ENCODE assay signal across 8 cellular contexts in the genomic region with DNA sequence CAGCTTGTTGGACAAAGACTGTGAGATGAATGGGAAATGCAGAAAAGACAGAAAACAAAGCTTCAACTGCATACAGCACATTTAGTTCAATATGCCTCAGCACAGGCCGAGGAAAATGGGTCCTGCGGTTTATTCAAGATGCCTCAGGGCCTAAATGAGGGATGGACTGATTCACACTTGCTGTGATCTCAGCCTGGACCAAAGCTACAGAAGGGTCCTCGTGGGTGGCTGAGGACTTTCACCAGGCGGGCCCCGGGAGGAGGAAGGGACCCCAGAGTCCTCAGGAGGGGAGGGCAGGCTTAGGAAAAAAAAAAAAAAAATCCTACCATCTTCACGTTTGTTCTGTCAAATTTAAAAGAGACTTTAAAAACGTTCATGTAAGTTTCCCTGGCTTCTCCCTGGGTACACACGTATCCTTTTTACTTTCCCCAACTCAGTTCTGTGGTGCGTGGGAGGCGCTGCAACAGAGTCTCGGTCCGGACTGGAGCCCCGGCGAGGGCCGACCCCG. TPM values are rescaled to one million over a fixed set of nuclear protein-coding genes. Genes with fewer than 3 reads are reported as not detected.
A peak's percentile ranks its signal among the peaks of the same experiment; 100 is the strongest.
DNase-seq lines count a peak whose midpoint lies in the region; ATAC-seq and TF ChIP-seq lines count a peak whose summit lies in the region.

No MANE protein-coding gene starts in this region.

- H3K27me3 Mint-ChIP-seq in activated CD4-positive, alpha-beta T cell treated with anti-CD3 and anti-CD28 coated beads, Interleukin-2, amount 10 ng/mL, durations not matched to agents 24 days and 14 days, result no peaks in the 10 kb centered on the region
- H3K27me3 Mint-ChIP-seq in activated T-helper 17 cell treated with anti-CD3 and anti-CD28 coated beads, Interleukin-2, amount 50 U/mL, for 72 hours, result no peaks in the 10 kb centered on the region

- peak; percentile 69 for DNase-seq in activated CD4-positive, alpha-beta T cell treated with anti-CD3 and anti-CD28 coated beads, Interleukin-2, amount 10 ng/mL, durations not matched to agents 24 days and 14 days
- no peak for DNase-seq in activated CD4-positive, alpha-beta T cell treated with anti-CD3 and anti-CD28 coated beads, Interleukin-2, amount 50 U/mL, for 1 hour
- DNase-seq in cardiac muscle cell (ENCODE audit: low read depth in 1 of 2, low spot score in 1 of 2) (peak in 1 of 2 donors; percentile 40), retinal pigment epithelial cell (ENCODE audit: low read depth) (no peak)
- no peak for DNase-seq in activated CD4-positive, CD25-positive, alpha-beta regulatory T cell (lab: John Stamatoyannopoulos, UW)

- peak overlapping the region; percentile 97 for H3K27ac Mint-ChIP-seq in activated CD4-positive, alpha-beta T cell treated with anti-CD3 and anti-CD28 coated beads, Interleukin-2, amount 10 ng/mL, durations not matched to agents 24 days and 14 days
- peak overlapping the region; percentile 93 for H3K27ac Mint-ChIP-seq in activated T-helper 17 cell treated with anti-CD3 and anti-CD28 coated beads, Interleukin-2, amount 50 U/mL, for 72 hours

- H3K4me3 Mint-ChIP-seq in activated CD4-positive, alpha-beta T cell treated with anti-CD3 and anti-CD28 coated beads, Interleukin-2, amount 10 ng/mL, durations not matched to agents 24 days and 14 days, result peak overlapping the region; percentile 82
- peak overlapping the region; percentile 78 for H3K4me3 Mint-ChIP-seq in activated T-helper 17 cell treated with anti-CD3 and anti-CD28 coated beads, Interleukin-2, amount 50 U/mL, for 72 hours

- H3K9me3 ChIP-seq in cardiac muscle cell (ENCODE audit: low read depth), result no peaks in the 10 kb centered on the region

- H3K4me3 ChIP-seq in cardiac muscle cell (peak overlapping the region; percentile 34), retinal pigment epithelial cell (ENCODE audit: low read length) (peak overlapping the region; percentile 50)

- H3K27ac ChIP-seq in cardiac muscle cell, result peak overlapping the region; percentile 7

- no peaks in the 10 kb centered on the region for H3K9me3 Mint-ChIP-seq in activated CD4-positive, alpha-beta T cell treated with anti-CD3 and anti-CD28 coated beads, Interleukin-2, amount 10 ng/mL, durations not matched to agents 24 days and 14 days
- H3K9me3 Mint-ChIP-seq in activated T-helper 17 cell treated with anti-CD3 and anti-CD28 coated beads, Interleukin-2, amount 50 U/mL, for 72 hours, result no peaks in the 10 kb centered on the region

- intact Hi-C loops in activated CD4-positive, alpha-beta T cell treated with anti-CD3 and anti-CD28 coated beads, Interleukin-2, amount 10 ng/mL, durations not matched to agents 24 days and 14 days (cut with micrococcal nuclease), result loop anchor here (1.0 to 10.0 kb wide), 5 partner anchors 12 to 234 kb away; partner anchors contain the start of genes PDIA4, ZNF425 and ZNF777

- no peaks in the 10 kb centered on the region for H3K27me3 ChIP-seq in cardiac muscle cell

- peaks cover 5% of the 10 kb centered on the region for H3K36me3 ChIP-seq in cardiac muscle cell

- TF ChIP-seq CTCF in cardiac muscle cell (IDR thresholded peaks at IDR 0.05; ENCODE audit: low read depth, low read length) (no peak), retinal pigment epithelial cell (conservative IDR thresholded peaks at IDR 0.05; ENCODE audit: low read depth, low read length) (no peak)

- no peaks in the 10 kb centered on the region for H3K4me1 ChIP-seq in cardiac muscle cell (ENCODE audit: low read depth)

- H3K36me3 Mint-ChIP-seq in activated CD4-positive, alpha-beta T cell treated with anti-CD3 and anti-CD28 coated beads, Interleukin-2, amount 10 ng/mL, durations not matched to agents 24 days and 14 days (ENCODE audit: low read depth), result peaks cover 22% of the 10 kb centered on the region
- peaks cover 35% of the 10 kb centered on the region for H3K36me3 Mint-ChIP-seq in activated T-helper 17 cell treated with anti-CD3 and anti-CD28 coated beads, Interleukin-2, amount 50 U/mL, for 72 hours (ENCODE audit: low read depth)

- peaks cover 22% of the 10 kb centered on the region for H3K4me1 Mint-ChIP-seq in activated CD4-positive, alpha-beta T cell treated with anti-CD3 and anti-CD28 coated beads, Interleukin-2, amount 10 ng/mL, durations not matched to agents 24 days and 14 days
- peaks cover 23% of the 10 kb centered on the region for H3K4me1 Mint-ChIP-seq in activated T-helper 17 cell treated with anti-CD3 and anti-CD28 coated beads, Interleukin-2, amount 50 U/mL, for 72 hours

- ATAC-seq in HG03575 (IDR thresholded peaks at IDR 0.05; ENCODE audit: extremely low read depth, insufficient number of reproducible peaks, low FRiP score, unreplicated experiment) (peak; percentile 15), GM21423 (IDR thresholded peaks at IDR 0.05; ENCODE audit: unreplicated experiment) (no peak)
- ATAC-seq in activated T-helper 17 cell treated with anti-CD3 and anti-CD28 coated beads, Interleukin-2, amount 50 U/mL, for 72 hours (replicated peaks), result peak; percentile 63

RNA-seq across cellular contexts. Expression of gene ZNF783, which starts 0.6 kb away (rescaled TPM):
- total RNA-seq in activated CD4-positive, alpha-beta T cell treated with anti-CD3 and anti-CD28 coated beads, Interleukin-2, amount 10 ng/mL, durations not matched to agents 24 days and 14 days, result 27.2 and 27.4 TPM in 2 replicates
- 10 to 100 TPM; 12.7 to 17.3 TPM for total RNA-seq in activated T-helper 17 cell treated with anti-CD3 and anti-CD28 coated beads, Interleukin-2, amount 50 U/mL, for 72 hours
- 12.7 and 26.4 TPM in 2 replicates for total RNA-seq in cardiac muscle cell
- polyA plus RNA-seq in cardiac muscle cell, result 12.8 and 18.7 TPM in 2 replicates

RNA-seq across cellular contexts. Expression of gene ZNF212, which starts 21.9 kb away (rescaled TPM):
- 18.0 and 18.7 TPM in 2 replicates for total RNA-seq in activated CD4-positive, alpha-beta T cell treated with anti-CD3 and anti-CD28 coated beads, Interleukin-2, amount 10 ng/mL, durations not matched to agents 24 days and 14 days
- 10 to 100 TPM in 1 of 2 donors, 1 to 10 TPM in 1; 9.3 to 19.5 TPM for total RNA-seq in activated T-helper 17 cell treated with anti-CD3 and anti-CD28 coated beads, Interleukin-2, amount 50 U/mL, for 72 hours
- total RNA-seq in cardiac muscle cell, result 9.9 and 11.6 TPM in 2 replicates
- 14.2 and 15.9 TPM in 2 replicates for polyA plus RNA-seq in cardiac muscle cell
